ENCODE assay signal across 13 cellular contexts in genomic region chr2:7792031-7792651, GRCh38.
DNase-seq lines count a peak whose midpoint lies in the region; ATAC-seq and TF ChIP-seq lines count a peak whose summit lies in the region.
"Had no signal": no experiment of that assay in that cellular context is flagged by ENCODE, and none has a peak within 500 bp of the region (broad histone marks: within the 10 kb centered on the region; RNA-seq: fewer than 3 reads in every experiment).

No MANE protein-coding gene starts in this region.

- no peaks in the 10 kb centered on the region for H3K27me3 ChIP-seq in hepatocyte

- no peak overlapping the region for H3K4me2 ChIP-seq in hepatocyte

- TF ChIP-seq CTCF in C4-2B (conservative IDR thresholded peaks at IDR 0.05), result 0 out of 2 replicates have a peak, but pooled peaks have one; percentile 6
- no peak for TF ChIP-seq CTCF in hepatocyte (IDR thresholded peaks at IDR 0.05; ENCODE audit: poor library complexity)

- no peak overlapping the region for H2AFZ ChIP-seq in hepatocyte

- no peak overlapping the region for H3K4me3 ChIP-seq in hepatocyte

- H4K20me1 ChIP-seq in hepatocyte (ENCODE audit: insufficient read depth, poor library complexity, severe bottlenecking), result no peaks in the 10 kb centered on the region

- no peaks in the 10 kb centered on the region for H3K9me3 ChIP-seq in hepatocyte (ENCODE audit: low read depth)

- ATAC-seq in GM21619 (IDR thresholded peaks at IDR 0.05; ENCODE audit: unreplicated experiment), result no peak

- H3K27ac ChIP-seq in C4-2B (peak overlapping the region; percentile 71), hepatocyte (no peak overlapping the region)

- no peaks in the 10 kb centered on the region for H3K9me2 ChIP-seq in hepatocyte (replicated peaks; ENCODE audit: insufficient read depth)

- no peaks in the 10 kb centered on the region for H3K36me3 ChIP-seq in hepatocyte (replicated peaks; ENCODE audit: insufficient read depth, low read depth)

- peaks cover 3% of the 10 kb centered on the region for H3K4me1 ChIP-seq in hepatocyte (ENCODE audit: insufficient read depth)

- peak; percentile 62 to 96 (median 87) for DNase-seq in NCI-H1417 (lab: John Stamatoyannopoulos, UW)
- DNase-seq in NCI-H510A treated with DMSO at 0.1 percent for 48 hours (lab: John Stamatoyannopoulos, UW), result peak; percentile 91
- DNase-seq in hepatocyte (ENCODE audit: low spot score), result peak; percentile 13
- no peak for DNase-seq in stimulated activated naive CD4-positive, alpha-beta T cell (lab: John Stamatoyannopoulos, UW)
- no peak for DNase-seq in SKM-1 treated with dmso at 0.1 percent for 144 hours (lab: John Stamatoyannopoulos, UW; ENCODE audit: unreplicated experiment)
- DNase-seq in GM03348 (ENCODE audit: low spot score), result no peak
- DNase-seq: activated CD4-positive, alpha-beta memory T cell treated with anti-CD3 and anti-CD28 coated beads, Interleukin-2, amount 10 ng/mL, durations not matched to agents 7 days and 5 days; activated naive CD4-positive, alpha-beta T cell treated with anti-CD3 and anti-CD28 coated beads for 36 hours; erythroblast; NCI-H187 treated with DMSO at 0.1 percent for 48 hours; stimulated activated CD4-positive, alpha-beta T cell treated with anti-CD3 and anti-CD28 coated beads, Interleukin-1b, Interleukin-23, amount 100 ng/mL, for 48 hours had no signal

- H3K79me2 ChIP-seq in hepatocyte, result no peaks in the 10 kb centered on the region

- WGBS in hepatocyte (ENCODE audit: low lambda C conversion rate, missing lambda C conversion rate), result 77% methylated on average over 7 of the region's 7 CpGs

Comparison
In these comparisons a context has a peak if more than half of its experiments do, and no peak if none do; other contexts are left out.
1. DNase-seq: peak in NCI-H1417 (3 of 3), NCI-H510A treated with DMSO at 0.1 percent for 48 hours (single experiment) and hepatocyte (single experiment); none in stimulated activated naive CD4-positive, alpha-beta T cell (0 of 6), SKM-1 treated with dmso at 0.1 percent for 144 hours (single experiment) and GM03348 (single experiment).